In genomic region chr9:19875291-19875910, GRCh38 we compare ENCODE assay signal across 24 cellular contexts.
A peak's percentile ranks its signal among the peaks of the same experiment; 100 is the strongest.
DNase-seq lines count a peak whose midpoint lies in the region; ATAC-seq and TF ChIP-seq lines count a peak whose summit lies in the region.
"Had no signal": no experiment of that assay in that cellular context is flagged by ENCODE, and none has a peak within 500 bp of the region (broad histone marks: within the 10 kb centered on the region; RNA-seq: fewer than 3 reads in every experiment).

No MANE protein-coding gene starts in this region.

- peaks cover 8% of the 10 kb centered on the region for H3K9me3 ChIP-seq in adipocyte (ENCODE audit: control insufficient read depth, low read length)
- no peaks in the 10 kb centered on the region for H3K9me3 ChIP-seq in SJCRH30 (replicated peaks)
- H3K9me3 ChIP-seq in upper lobe of left lung = peaks cover 0 to 4% (median 1%) of the 10 kb centered on the region in 4 donors
- H3K9me3 ChIP-seq: esophagus squamous epithelium, SJSA1 had no signal

- peaks cover 6% of the 10 kb centered on the region for H3K4me1 ChIP-seq in adipocyte (ENCODE audit: control insufficient read depth, insufficient read depth, low read length)
- no peaks in the 10 kb centered on the region for H3K4me1 ChIP-seq in SJCRH30
- H3K4me1 ChIP-seq in upper lobe of left lung = no peaks in the 10 kb centered on the region
- H3K4me1 ChIP-seq: esophagus squamous epithelium, SJSA1 had no signal

- no peak overlapping the region for H3K4me3 ChIP-seq in adipocyte (ENCODE audit: low read length)
- H3K4me3 ChIP-seq in SJCRH30 = no peak overlapping the region
- H3K4me3 ChIP-seq in upper lobe of left lung = no peak overlapping the region
- H3K4me3 ChIP-seq: esophagus squamous epithelium, SJSA1 had no signal

- peaks cover 14% of the 10 kb centered on the region for H3K36me3 Mint-ChIP-seq in nephron progenitor cell (ENCODE audit: low read depth)
- H3K36me3 Mint-ChIP-seq: activated CD4-positive, alpha-beta memory T cell treated with anti-CD3 and anti-CD28 coated beads for 36 hours; mesothelial cell of epicardium; type B pancreatic cell had no signal

- peaks cover 3% of the 10 kb centered on the region for H3K27me3 Mint-ChIP-seq in nephron progenitor cell (ENCODE audit: low read depth, poor library complexity)

- 75 to 77% methylated on average over 5 of the region's 5 CpGs for WGBS in upper lobe of left lung, 2 donors

- H3K9ac ChIP-seq in adipocyte (ENCODE audit: low read length) = no peak overlapping the region

- H3K9me3 Mint-ChIP-seq in nephron progenitor cell = peaks cover 23% of the 10 kb centered on the region
- H3K9me3 Mint-ChIP-seq: type B pancreatic cell had no signal

- TF ChIP-seq POLR2A in upper lobe of left lung (IDR thresholded peaks at IDR 0.05) = no peak

- H3K27me3 ChIP-seq in adipocyte (replicated peaks; ENCODE audit: control insufficient read depth, insufficient read depth, low read length) = peaks cover 5% of the 10 kb centered on the region
- no peaks in the 10 kb centered on the region for H3K27me3 ChIP-seq in SJCRH30
- H3K27me3 ChIP-seq in upper lobe of left lung = no peaks in the 10 kb centered on the region
- H3K27me3 ChIP-seq: esophagus squamous epithelium, SJSA1 had no signal

- no peaks in the 10 kb centered on the region for H3K36me3 ChIP-seq in adipocyte (ENCODE audit: control insufficient read depth, insufficient read depth, low read length, severe bottlenecking)
- no peaks in the 10 kb centered on the region for H3K36me3 ChIP-seq in SJCRH30
- no peaks in the 10 kb centered on the region for H3K36me3 ChIP-seq in upper lobe of left lung
- H3K36me3 ChIP-seq: esophagus squamous epithelium, SJSA1 had no signal

- peak; percentile 31 for DNase-seq in HCEC 1CT
- DNase-seq in adipocyte (ENCODE audit: low read depth) = peak; percentile 15
- peak; percentile 2 for DNase-seq in foreskin melanocyte
- DNase-seq in stromal cell of bone marrow (ENCODE audit: low read depth) = peak; percentile 39
- DNase-seq in nephron progenitor cell = no peak
- DNase-seq in SJCRH30 = no peak
- DNase-seq in upper lobe of left lung = no peak
- DNase-seq: activated CD4-positive, alpha-beta memory T cell treated with anti-CD3 and anti-CD28 coated beads for 36 hours; activated CD8-positive, alpha-beta memory T cell treated with anti-CD3 and anti-CD28 coated beads, Interleukin-2, amount 50 U/mL, for 4 hours; activated naive CD4-positive, alpha-beta T cell treated with anti-CD3 and anti-CD28 coated beads, Interleukin-2, amount 50 U/mL, for 16 hours; C1 segment of cervical spinal cord; dermis blood vessel endothelial cell; esophagus squamous epithelium; GOT3; naive thymus-derived CD8-positive, alpha-beta T cell; NCI-H1105; NCI-H1930; NCI-H69; stimulated activated CD4-positive, alpha-beta T cell treated with anti-CD3 and anti-CD28 coated beads, Interleukin-4, amount 100 ng/mL, for 1 hour had no signal

- no peak overlapping the region for H3K27ac ChIP-seq in SJCRH30
- no peak overlapping the region for H3K27ac ChIP-seq in upper lobe of left lung
- H3K27ac ChIP-seq: esophagus squamous epithelium, SJSA1 had no signal

- no peak overlapping the region for H3K4me3 Mint-ChIP-seq in nephron progenitor cell
- H3K4me3 Mint-ChIP-seq: activated CD4-positive, alpha-beta memory T cell treated with anti-CD3 and anti-CD28 coated beads for 36 hours; IgD-negative memory B cell; mesothelial cell of epicardium; naive thymus-derived CD8-positive, alpha-beta T cell; type B pancreatic cell had no signal

- H3K27ac Mint-ChIP-seq in nephron progenitor cell = no peak overlapping the region
- H3K27ac Mint-ChIP-seq: activated CD4-positive, alpha-beta memory T cell treated with anti-CD3 and anti-CD28 coated beads for 36 hours; IgD-negative memory B cell; mesothelial cell of epicardium; naive thymus-derived CD8-positive, alpha-beta T cell; type B pancreatic cell had no signal

- TF ChIP-seq EP300 in upper lobe of left lung (IDR thresholded peaks at IDR 0.05) = no peak

- H3K4me1 Mint-ChIP-seq in nephron progenitor cell = no peaks in the 10 kb centered on the region
- H3K4me1 Mint-ChIP-seq: IgD-negative memory B cell; mesothelial cell of epicardium; naive thymus-derived CD8-positive, alpha-beta T cell had no signal

- ATAC-seq in upper lobe of left lung (ENCODE audit: low FRiP score in 2 of 2) = no peak
- ATAC-seq: activated CD4-positive, CD25-positive, alpha-beta regulatory T cell treated with anti-CD3 and anti-CD28 coated beads, Interleukin-2, amount 50 U/mL, for 24 hours; naive thymus-derived CD8-positive, alpha-beta T cell had no signal

- TF ChIP-seq CTCF in nephron progenitor cell (IDR thresholded peaks at IDR 0.05) (no peak), upper lobe of left lung (IDR thresholded peaks at IDR 0.05) (no peak)

Comparison
In these comparisons a context has a peak if more than half of its experiments do, and no peak if none do; other contexts are left out.
1. DNase-seq: peak in HCEC 1CT (single experiment), adipocyte (single experiment), foreskin melanocyte (single experiment) and stromal cell of bone marrow (single experiment); none in nephron progenitor cell (single experiment), SJCRH30 (0 of 2) and upper lobe of left lung (0 of 2).